ENCODE assay signal across 10 cellular contexts in genomic region chr13:40315416-40316064, GRCh38.
DNase-seq lines count a peak whose midpoint lies in the region; ATAC-seq, FAIRE-seq and TF ChIP-seq lines count a peak whose summit lies in the region.
"Had no signal": no experiment of that assay in that cellular context is flagged by ENCODE, and none has a peak within 500 bp of the region (broad histone marks: within the 10 kb centered on the region; RNA-seq: fewer than 3 reads in every experiment).

No MANE protein-coding gene starts in this region.

- POLR2A ChIA-PET in CD8-positive, alpha-beta T cell (lab: Charles Lee): interaction anchor here (0.6 to 1.0 kb wide), 3 partner anchors 19 to 337 kb away, joined by 3 to 6 read pairs (median 5); no protein-coding TSS in a partner anchor

- H3K27me3 ChIP-seq in CD8-positive, alpha-beta T cell (ENCODE audit: insufficient read depth, low read length): no peaks in the 10 kb centered on the region

- FAIRE-seq in urothelium cell line (lab: Jason Lieb, UNC): no peak

- peak overlapping the region; percentile 65 for H3K4me3 Mint-ChIP-seq in CD8-positive, alpha-beta T cell

- CTCF ChIA-PET in CD8-positive, alpha-beta T cell (lab: Charles Lee): interaction anchor here (1.0 to 1.3 kb wide), 3 partner anchors 26 to 246 kb away, joined by 3 to 5 read pairs (median 3); no protein-coding TSS in a partner anchor

- peak in 6 of 7 experiments; percentile 23 to 68 (median 34) for DNase-seq in CD8-positive, alpha-beta T cell
- DNase-seq in activated CD4-positive, alpha-beta T cell treated with anti-CD3 and anti-CD28 coated beads, Interleukin-2, amount 50 U/mL, for 1 hour: peak; percentile 41
- DNase-seq in central memory CD4-positive, alpha-beta T cell: peak; percentile 73
- DNase-seq in renal cortical epithelial cell (ENCODE audit: low read depth) (peak; percentile 33), pons (ENCODE audit: low spot score) (no peak), urothelium cell line (ENCODE audit: low spot score) (no peak)
- DNase-seq: C1 segment of cervical spinal cord, NCI-H2107 had no signal

- H3K36me3 Mint-ChIP-seq in CD8-positive, alpha-beta T cell: no peaks in the 10 kb centered on the region

- no peak overlapping the region for H3K4me3 ChIP-seq in CD8-positive, alpha-beta T cell (ENCODE audit: low read depth, low read length)

- peak; percentile 82 for ATAC-seq in CD8-positive, alpha-beta T cell
- ATAC-seq in HG02571 (IDR thresholded peaks at IDR 0.05; ENCODE audit: unreplicated experiment) (no peak), GM18907 (IDR thresholded peaks at IDR 0.05; ENCODE audit: unreplicated experiment) (no peak)

- no peak overlapping the region for H3K27ac ChIP-seq in CD8-positive, alpha-beta T cell (ENCODE audit: low read depth, low read length)

- no peaks in the 10 kb centered on the region for H3K9me3 Mint-ChIP-seq in CD8-positive, alpha-beta T cell

- peaks cover 25% of the 10 kb centered on the region for H3K4me1 ChIP-seq in CD8-positive, alpha-beta T cell (ENCODE audit: insufficient read depth, low read length)

- H3K27me3 Mint-ChIP-seq in CD8-positive, alpha-beta T cell (ENCODE audit: low read depth): no peaks in the 10 kb centered on the region

- no peak for TF ChIP-seq CTCF in CD8-positive, alpha-beta T cell (IDR thresholded peaks at IDR 0.05)

- no peaks in the 10 kb centered on the region for H3K36me3 ChIP-seq in CD8-positive, alpha-beta T cell (ENCODE audit: insufficient read depth, low read length)

- intact Hi-C loops in CD8-positive, alpha-beta T cell (cut with DNase I, micrococcal nuclease): loop anchor here in 1 of 2 experiments (10.0 kb wide), 1 partner anchor 61 kb away; no protein-coding TSS in a partner anchor

- H3K9me3 ChIP-seq in CD8-positive, alpha-beta T cell (ENCODE audit: low read length): no peaks in the 10 kb centered on the region

- H3K27ac Mint-ChIP-seq in CD8-positive, alpha-beta T cell: peak overlapping the region; percentile 53

- peaks cover 56% of the 10 kb centered on the region for H3K4me1 Mint-ChIP-seq in CD8-positive, alpha-beta T cell (ENCODE audit: low read depth)

Comparison
In these comparisons a context has a peak if more than half of its experiments do, and no peak if none do; other contexts are left out.
1. DNase-seq: peak in CD8-positive, alpha-beta T cell (6 of 7), activated CD4-positive, alpha-beta T cell treated with anti-CD3 and anti-CD28 coated beads, Interleukin-2, amount 50 U/mL, for 1 hour (single experiment), central memory CD4-positive, alpha-beta T cell (single experiment) and renal cortical epithelial cell (single experiment); none in pons (single experiment) and urothelium cell line (single experiment).